ENCODE assay signal across 1 cellular context in genomic region chr20:35730583-35731468, GRCh38.
TF ChIP-seq lines count a peak whose summit lies in the region.

No MANE protein-coding gene starts in this region.

TF ChIP-seq in A549, 52 proteins besides CTCF, POLR2A, EP300 and RAD21:
- TF ChIP-seq ZNF302 (CRISPR knock-in tag; IDR thresholded peaks at IDR 0.05) (no peak), JUN (IDR thresholded peaks at IDR 0.05) (peak in 1 of 2 experiments; percentile 32; a peak in 1 of 5 replicates)
